Comparison of ENCODE assay signal across 18 cellular contexts in the genomic region with DNA sequence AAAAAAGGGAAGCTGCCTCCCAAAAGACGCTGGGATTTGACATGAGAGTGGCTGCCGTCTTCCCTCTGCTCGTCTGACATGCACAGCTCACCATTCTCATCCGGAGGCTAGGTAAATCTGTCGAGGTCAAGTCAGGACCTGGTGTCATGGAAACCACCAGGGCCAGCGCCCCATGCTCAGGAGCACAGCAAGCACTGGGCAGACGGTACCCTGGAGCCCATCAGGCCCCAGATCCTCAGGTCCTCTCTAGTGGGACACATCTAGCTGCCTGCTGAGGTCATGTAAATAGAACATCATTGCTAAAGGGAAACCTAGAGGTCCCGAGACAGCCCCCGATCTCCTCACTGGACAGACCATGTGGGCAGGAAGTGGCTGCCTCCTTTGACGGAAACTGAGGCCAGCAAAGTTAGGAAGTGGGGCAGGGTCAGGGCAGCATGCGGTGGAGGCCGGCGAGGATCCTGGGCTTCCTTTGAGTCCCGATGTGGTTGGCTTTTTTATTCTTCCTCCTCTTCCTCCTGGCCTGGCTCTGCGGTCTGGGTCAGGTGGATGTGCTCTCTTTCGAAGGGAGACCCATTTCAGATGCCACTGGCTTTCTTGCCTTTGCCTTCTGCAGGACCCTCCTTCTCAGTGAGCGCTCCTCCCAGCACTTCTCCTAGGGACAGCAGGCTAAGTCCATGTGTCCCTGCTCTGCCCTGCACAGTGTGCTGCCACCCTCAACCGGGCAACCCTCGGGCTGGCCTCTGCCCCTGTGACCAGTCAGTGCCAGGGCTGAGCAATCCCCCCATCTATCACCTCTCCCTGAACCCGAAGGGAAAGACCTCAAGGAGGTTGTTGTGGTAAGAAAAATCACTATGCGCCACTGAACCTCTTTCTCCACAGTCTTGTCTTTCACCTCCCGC. TPM values are rescaled to one million over a fixed set of nuclear protein-coding genes. Genes with fewer than 3 reads are reported as not detected.
DNase-seq lines count a peak whose midpoint lies in the region; ATAC-seq and TF ChIP-seq lines count a peak whose summit lies in the region.
"Had no signal": no experiment of that assay in that cellular context is flagged by ENCODE, and none has a peak within 500 bp of the region (broad histone marks: within the 10 kb centered on the region; RNA-seq: fewer than 3 reads in every experiment).

No MANE protein-coding gene starts in this region.

- no peak for TF ChIP-seq CTCF in dorsolateral prefrontal cortex (IDR thresholded peaks at IDR 0.05 in 54 of 56, conservative IDR thresholded peaks at IDR 0.05 in 2 of 56; ENCODE audit: low read depth in 1 of 56, partially characterized antibody in 56 of 56)
- no peak for TF ChIP-seq CTCF in nephron progenitor cell (IDR thresholded peaks at IDR 0.05)

- H3K9me3 Mint-ChIP-seq in nephron progenitor cell, result no peaks in the 10 kb centered on the region
- H3K9me3 Mint-ChIP-seq: CD4-positive, alpha-beta memory T cell had no signal

- intact Hi-C loops in dorsolateral prefrontal cortex (cut with DNase I), result loop anchor here in 1 of 2 donors (5.0 kb wide), 1 partner anchor 66 kb away; a partner anchor contains a TSS

- in situ Hi-C loops in G401 (cut with HindIII; ENCODE audit: low sequenced_read_pairs), result no loop called here

- peak overlapping the region; percentile 49 for H3K27ac Mint-ChIP-seq in nephron progenitor cell

- peaks cover 6% of the 10 kb centered on the region for H3K27me3 Mint-ChIP-seq in nephron progenitor cell (ENCODE audit: low read depth, poor library complexity)

- H3K4me1 Mint-ChIP-seq in nephron progenitor cell, result peaks cover 39% of the 10 kb centered on the region

- H3K4me3 Mint-ChIP-seq in nephron progenitor cell, result no peak overlapping the region
- H3K4me3 Mint-ChIP-seq: CD4-positive, alpha-beta memory T cell had no signal

- H4K20me1 ChIP-seq in BLaER1 treated with 17β-estradiol and CSF1 and Interleukin-3, amounts not matched to agents 10 nM and 100 nM, result no peaks in the 10 kb centered on the region

- DNase-seq in G401 (ENCODE audit: low spot score), result peak; percentile 50
- DNase-seq in dorsolateral prefrontal cortex, result no peak
- no peak for DNase-seq in nephron progenitor cell
- no peak for DNase-seq in foreskin melanocyte
- no peak for DNase-seq in activated effector memory CD4-positive, alpha-beta T cell treated with anti-CD3 and anti-CD28 coated beads, Interleukin-2, amount 50 U/mL, for 16 hours
- DNase-seq in NCI-H446 treated with DMSO at 0.1 percent for 48 hours (lab: John Stamatoyannopoulos, UW), result no peak
- DNase-seq: ACHN; CD4-positive, alpha-beta memory T cell; KBM-7; NCI-H1930; NCI-H2171 treated with DMSO at 0.1 percent for 48 hours; NCI-H510A; SIG-M5 had no signal

- H3K4me2 ChIP-seq in BLaER1 treated with 17β-estradiol and CSF1 and Interleukin-3, amounts not matched to agents 10 nM and 100 nM, result peak overlapping the region; percentile 16 to 68 (median 48); a peak in 20 of 22 replicates

- H3K4me3 ChIP-seq in BLaER1 treated with 17β-estradiol and CSF1 and Interleukin-3, amounts not matched to agents 10 nM and 100 nM, result no peak overlapping the region
- peak overlapping the region in 37 of 59 donors; percentile 4 to 69 (median 33) for H3K4me3 ChIP-seq in dorsolateral prefrontal cortex
- H3K4me3 ChIP-seq: GM23248 had no signal

- ATAC-seq in HG02981 (IDR thresholded peaks at IDR 0.05; ENCODE audit: unreplicated experiment), result no peak
- ATAC-seq: Panc1 had no signal

- H3K36me3 Mint-ChIP-seq in nephron progenitor cell (ENCODE audit: low read depth), result no peaks in the 10 kb centered on the region
- H3K36me3 Mint-ChIP-seq: CD4-positive, alpha-beta memory T cell had no signal

- no peaks in the 10 kb centered on the region for H3K27me3 ChIP-seq in BLaER1 treated with 17β-estradiol and CSF1 and Interleukin-3, amounts not matched to agents 10 nM and 100 nM
- H3K27me3 ChIP-seq in dorsolateral prefrontal cortex, result no peaks in the 10 kb centered on the region

- H3K36me3 ChIP-seq in BLaER1 treated with 17β-estradiol and CSF1 and Interleukin-3, amounts not matched to agents 10 nM and 100 nM, result no peaks in the 10 kb centered on the region

- H3K9me3 ChIP-seq in BLaER1 treated with 17β-estradiol and CSF1 and Interleukin-3, amounts not matched to agents 10 nM and 100 nM (replicated peaks in 1 of 11), result no peaks in the 10 kb centered on the region

- H3K9ac ChIP-seq in BLaER1 treated with 17β-estradiol and CSF1 and Interleukin-3, amounts not matched to agents 10 nM and 100 nM, result no peak overlapping the region
- H3K9ac ChIP-seq: GM23248 had no signal

- H3K4me1 ChIP-seq in BLaER1 treated with 17β-estradiol and CSF1 and Interleukin-3, amounts not matched to agents 10 nM and 100 nM, result peaks cover 0 to 17% (median 13%) of the 10 kb centered on the region in 10 experiments; a peak in 16 of 20 replicates

- no peak overlapping the region for H3K27ac ChIP-seq in BLaER1 treated with 17β-estradiol and CSF1 and Interleukin-3, amounts not matched to agents 10 nM and 100 nM
- H3K27ac ChIP-seq in dorsolateral prefrontal cortex, result peak overlapping the region in 12 of 59 donors; percentile 5 to 63 (median 30)
- H3K27ac ChIP-seq: GM23248 had no signal

RNA-seq across cellular contexts. Expression of a gene that starts 5.9 kb away (rescaled TPM):
- total RNA-seq in G401 (2014; rRNA removed; shearing (Covaris generic)), result not detected in 2 replicates
- 100 to 1,000 TPM in 114 of 120 experiments, 10 to 100 TPM in 6; 75.7 to 327 (median 176) TPM for total RNA-seq in dorsolateral prefrontal cortex
- total RNA-seq: CD4-positive, alpha-beta memory T cell; GM23248; M059J had no signal

RNA-seq across cellular contexts. Expression of a gene that starts 39.2 kb away (rescaled TPM):
- total RNA-seq in G401 (2014; rRNA removed; shearing (Covaris generic)), result 0.20 TPM in 1 of 2 replicates, not detected in the other
- 1 to 10 TPM in 71 of 120 experiments, under 1 TPM in 43, not detected in 6; 0.22 to 5.4 (median 1.3) TPM for total RNA-seq in dorsolateral prefrontal cortex
- total RNA-seq: CD4-positive, alpha-beta memory T cell; GM23248; M059J had no signal

Comparison
In these comparisons a context has a peak if more than half of its experiments do, and no peak if none do; other contexts are left out.
1. H3K4me3 ChIP-seq: peak in dorsolateral prefrontal cortex (37 of 59); none in BLaER1 treated with 17β-estradiol and CSF1 and Interleukin-3, amounts not matched to agents 10 nM and 100 nM (0 of 10).
2. RNA of a gene that starts 5.9 kb away (total RNA-seq): 75.7 to 327 TPM in dorsolateral prefrontal cortex; not detected in G401; every median in the first group is over 10 times any median in the second.